In genomic region chr13:30616927-30617314, GRCh38 we compare ENCODE assay signal across 7 cellular contexts. TPM values are rescaled to one million over a fixed set of nuclear protein-coding genes. Genes with fewer than 3 reads are reported as not detected.
DNase-seq lines count a peak whose midpoint lies in the region; ATAC-seq and TF ChIP-seq lines count a peak whose summit lies in the region.

No MANE protein-coding gene starts in this region.

- H3K4me1 ChIP-seq in ES-I3 (ENCODE audit: insufficient read depth, low read length) = no peaks in the 10 kb centered on the region; the same call in 1 of the 2 replicates
- H3K4me1 ChIP-seq in NT2/D1 (ENCODE audit: insufficient read depth, insufficient read length) = no peaks in the 10 kb centered on the region
- H3K4me1 ChIP-seq in left ventricle myocardium inferior = peaks cover 50% of the 10 kb centered on the region

- H3K27ac ChIP-seq in left ventricle myocardium inferior (replicated peaks) = peak overlapping the region; percentile 99

- H3K9me3 ChIP-seq in ES-I3 (ENCODE audit: control insufficient read depth, insufficient read depth, low read length) (no peaks in the 10 kb centered on the region), NT2/D1 (ENCODE audit: insufficient read depth, low read length) (no peaks in the 10 kb centered on the region), left ventricle myocardium inferior (replicated peaks) (no peaks in the 10 kb centered on the region)

- intact Hi-C loops in left ventricle myocardium inferior (cut with micrococcal nuclease) = loop anchor here (10.0 kb wide), 1 partner anchor 132 kb away; no protein-coding TSS in a partner anchor
- intact Hi-C loops in posterior cingulate gyrus (cut with DNase I) = loop anchor here (1.0 to 5.0 kb wide), 4 partner anchors 58 to 485 kb away; no protein-coding TSS in a partner anchor

- ATAC-seq in GM21515 (IDR thresholded peaks at IDR 0.05; ENCODE audit: unreplicated experiment) = peak; percentile 27

- peak overlapping the region; percentile 92 for H3K9ac ChIP-seq in ES-I3 (ENCODE audit: low read depth, low read length)
- peak overlapping the region; percentile 98 for H3K9ac ChIP-seq in NT2/D1 (ENCODE audit: insufficient read length, low read depth)

- H3K36me3 ChIP-seq in ES-I3 (ENCODE audit: insufficient read depth, low read length) = no peaks in the 10 kb centered on the region
- peaks cover 16% of the 10 kb centered on the region for H3K36me3 ChIP-seq in NT2/D1 (ENCODE audit: insufficient read depth, insufficient read length, low read length)
- peaks cover under 1% of the 10 kb centered on the region for H3K36me3 ChIP-seq in left ventricle myocardium inferior

- DNase-seq in HUDEP-2 (lab: John Stamatoyannopoulos, UW; ENCODE audit: unreplicated experiment in 76 of 76) = peak in 73 of 76 experiments; percentile 25 to 93 (median 69)
- DNase-seq in NT2/D1 (ENCODE audit: low read depth, low spot score) = peak; percentile 35
- DNase-seq in amniotic epithelial cell (ENCODE audit: low read depth) = peak; percentile 85
- peak; percentile 45 for DNase-seq in left ventricle myocardium inferior
- peak in 9 of 10 donors; percentile 27 to 89 (median 57) for DNase-seq in posterior cingulate gyrus

- TF ChIP-seq CTCF in left ventricle myocardium inferior (IDR thresholded peaks at IDR 0.05; ENCODE audit: borderline replicate concordance) = no peak

- H3K4me3 ChIP-seq in NT2/D1 (ENCODE audit: insufficient read length, low read depth) = peak overlapping the region; percentile 75
- H3K4me3 ChIP-seq in left ventricle myocardium inferior = peak overlapping the region; percentile 82

- H3K27me3 ChIP-seq in NT2/D1 (ENCODE audit: insufficient read depth, insufficient read length) (no peaks in the 10 kb centered on the region), left ventricle myocardium inferior (ENCODE audit: low read depth) (no peaks in the 10 kb centered on the region)

RNA-seq across cellular contexts. Expression of gene USPL1, which starts 0.8 kb away (rescaled TPM):
- 9.1 TPM for total RNA-seq in left ventricle myocardium inferior

Comparison
In these comparisons a context has a peak if more than half of its experiments do, and no peak if none do; other contexts are left out.
1. Peak in every context shown above with its lines: DNase-seq, ATAC-seq, H3K4me3 ChIP-seq and H3K27ac ChIP-seq.
2. DNase-seq: peak in every context shown above with its lines; median percentile 85 in amniotic epithelial cell; 69 in HUDEP-2; 57 in posterior cingulate gyrus; 45 in left ventricle myocardium inferior; 35 in NT2/D1.